ENCODE assay signal across 8 cellular contexts in genomic region chr4:113756005-113756410, GRCh38. TPM values are rescaled to one million over a fixed set of nuclear protein-coding genes. Genes with fewer than 3 reads are reported as not detected.
DNase-seq lines count a peak whose midpoint lies in the region; ATAC-seq and TF ChIP-seq lines count a peak whose summit lies in the region.

No MANE protein-coding gene starts in this region.

- BruUV-seq in A673 (replicated peaks; lab: Mats Ljungman, UMichigan): no TSS peak

- H3K36me3 Mint-ChIP-seq in CD4-positive, alpha-beta memory T cell: peaks cover 19 to 25% of the 10 kb centered on the region in 2 donors

- H3K4me3 ChIP-seq in A673 (ENCODE audit: low read depth, low read length, poor library complexity, severe bottlenecking) (no peak overlapping the region), SJSA1 (no peak overlapping the region)
- H3K4me3 ChIP-seq in CD4-positive, alpha-beta memory T cell (ENCODE audit: low read length in 2 of 2): no peak overlapping the region

- H3K27me3 ChIP-seq in A673 (replicated peaks; ENCODE audit: insufficient read depth, low read depth, low read length, poor library complexity) (no peaks in the 10 kb centered on the region), SJSA1 (replicated peaks) (no peaks in the 10 kb centered on the region)
- H3K27me3 ChIP-seq in CD4-positive, alpha-beta memory T cell (ENCODE audit: insufficient read depth, low read length): no peaks in the 10 kb centered on the region

- H3K27ac ChIP-seq in A673 (ENCODE audit: low read depth, low read length, poor library complexity, severe bottlenecking) (peak overlapping the region; percentile 52), SJSA1 (peak overlapping the region; percentile 45)
- H3K27ac ChIP-seq in CD4-positive, alpha-beta memory T cell (ENCODE audit: low read depth, low read length): no peak overlapping the region

- POLR2A ChIA-PET in A673 (lab: Charles Lee; ENCODE audit: low non-redundant PET): no interaction called here
- POLR2A ChIA-PET in CD4-positive, alpha-beta memory T cell (lab: Charles Lee; ENCODE audit: partially characterized antibody): no interaction called here

- no peaks in the 10 kb centered on the region for H3K9me3 ChIP-seq in A673 (ENCODE audit: low read depth, low read length, poor library complexity, severe bottlenecking)
- no peaks in the 10 kb centered on the region for H3K9me3 ChIP-seq in SJSA1 (replicated peaks)
- H3K9me3 ChIP-seq in CD4-positive, alpha-beta memory T cell (ENCODE audit: control insufficient read depth in 1 of 2, low read length in 2 of 2): no peaks in the 10 kb centered on the region

- no peaks in the 10 kb centered on the region for H3K9me3 Mint-ChIP-seq in CD4-positive, alpha-beta memory T cell

- H3K4me1 ChIP-seq in A673 (ENCODE audit: insufficient read depth, low read length, poor library complexity, severe bottlenecking) (peaks cover 37% of the 10 kb centered on the region), SJSA1 (replicated peaks) (peaks cover 38% of the 10 kb centered on the region)
- H3K4me1 ChIP-seq in CD4-positive, alpha-beta memory T cell (ENCODE audit: insufficient read depth, low read length): peaks cover 43% of the 10 kb centered on the region

- H3K4me1 Mint-ChIP-seq in CD4-positive, alpha-beta memory T cell: peaks cover 25 to 66% (median 34%) of the 10 kb centered on the region in 4 donors

- no peaks in the 10 kb centered on the region for H3K27me3 Mint-ChIP-seq in CD4-positive, alpha-beta memory T cell

- H3K4me3 Mint-ChIP-seq in CD4-positive, alpha-beta memory T cell: peak overlapping the region in 3 of 8 donors; percentile 1 to 39 (median 20)

- TF ChIP-seq CTCF in A673 (conservative IDR thresholded peaks at IDR 0.05; ENCODE audit: low read depth, low read length): no peak

- peak; percentile 95 for DNase-seq in A673 (ENCODE audit: low spot score)
- peak in 1 of 2 experiments; percentile 70 for DNase-seq in SJSA1 (ENCODE audit: low read depth in 1 of 2, low spot score in 2 of 2)
- DNase-seq in lung microvascular endothelial cell (ENCODE audit: low read depth in 2 of 2): peak; percentile 77
- no peak for DNase-seq in NCI-H1092 (lab: John Stamatoyannopoulos, UW)
- no peak for DNase-seq in CD4-positive, alpha-beta memory T cell
- DNase-seq in activated CD4-positive, alpha-beta T cell treated with anti-CD3 and anti-CD28 coated beads, Interleukin-2, amount 50 U/mL, for 1 hour: no peak

- ATAC-seq in GM18858 (IDR thresholded peaks at IDR 0.05; ENCODE audit: unreplicated experiment) (peak; percentile 93), HG02973 (IDR thresholded peaks at IDR 0.05; ENCODE audit: unreplicated experiment) (peak; percentile 89)

- CTCF ChIA-PET in A673 (lab: Charles Lee): no interaction called here
- CTCF ChIA-PET in CD4-positive, alpha-beta memory T cell (lab: Charles Lee; ENCODE audit: partially characterized antibody): no interaction called here

- H3K27ac Mint-ChIP-seq in CD4-positive, alpha-beta memory T cell: peak overlapping the region in 1 of 7 donors; percentile 3

- intact Hi-C loops in A673 (cut with micrococcal nuclease; ENCODE audit: unreplicated experiment): loop anchor here (5.0 kb wide), 1 partner anchor 479 kb away; no protein-coding TSS in a partner anchor
- intact Hi-C loops in CD4-positive, alpha-beta memory T cell (cut with micrococcal nuclease): loop anchor here (2.0 kb wide), 1 partner anchor 13 kb away; no protein-coding TSS in a partner anchor

- H3K36me3 ChIP-seq in A673 (ENCODE audit: insufficient read depth, low read length, poor library complexity, severe bottlenecking) (no peaks in the 10 kb centered on the region), SJSA1 (peaks cover 12% of the 10 kb centered on the region; the same call in 1 of the 2 replicates)
- H3K36me3 ChIP-seq in CD4-positive, alpha-beta memory T cell (ENCODE audit: insufficient read depth, low read length): no peaks in the 10 kb centered on the region

RNA-seq across cellular contexts. Expression of gene CAMK2D, which starts 5.5 kb away (rescaled TPM):
- total RNA-seq in A673 (2021): 34.7 and 35.8 TPM in 2 replicates
- total RNA-seq in SJSA1 (2014; rRNA removed; shearing (Covaris generic)): 42.7 and 42.8 TPM in 2 replicates
- 32.5 and 38.1 TPM in 2 replicates for total RNA-seq in lung microvascular endothelial cell
- total RNA-seq in CD4-positive, alpha-beta memory T cell: 10 to 100 TPM; 32.1 to 36.4 TPM
- 10 to 100 TPM; 15.5 to 15.8 TPM for polyA plus RNA-seq in CD4-positive, alpha-beta memory T cell

Comparison
In these comparisons a context has a peak if more than half of its experiments do, and no peak if none do; other contexts are left out.
1. DNase-seq: peak in A673 (single experiment) and lung microvascular endothelial cell (2 of 2); none in NCI-H1092 (single experiment), CD4-positive, alpha-beta memory T cell (0 of 5) and activated CD4-positive, alpha-beta T cell treated with anti-CD3 and anti-CD28 coated beads, Interleukin-2, amount 50 U/mL, for 1 hour (single experiment).